Comparison of ENCODE assay signal across 8 cellular contexts in the genomic region with DNA sequence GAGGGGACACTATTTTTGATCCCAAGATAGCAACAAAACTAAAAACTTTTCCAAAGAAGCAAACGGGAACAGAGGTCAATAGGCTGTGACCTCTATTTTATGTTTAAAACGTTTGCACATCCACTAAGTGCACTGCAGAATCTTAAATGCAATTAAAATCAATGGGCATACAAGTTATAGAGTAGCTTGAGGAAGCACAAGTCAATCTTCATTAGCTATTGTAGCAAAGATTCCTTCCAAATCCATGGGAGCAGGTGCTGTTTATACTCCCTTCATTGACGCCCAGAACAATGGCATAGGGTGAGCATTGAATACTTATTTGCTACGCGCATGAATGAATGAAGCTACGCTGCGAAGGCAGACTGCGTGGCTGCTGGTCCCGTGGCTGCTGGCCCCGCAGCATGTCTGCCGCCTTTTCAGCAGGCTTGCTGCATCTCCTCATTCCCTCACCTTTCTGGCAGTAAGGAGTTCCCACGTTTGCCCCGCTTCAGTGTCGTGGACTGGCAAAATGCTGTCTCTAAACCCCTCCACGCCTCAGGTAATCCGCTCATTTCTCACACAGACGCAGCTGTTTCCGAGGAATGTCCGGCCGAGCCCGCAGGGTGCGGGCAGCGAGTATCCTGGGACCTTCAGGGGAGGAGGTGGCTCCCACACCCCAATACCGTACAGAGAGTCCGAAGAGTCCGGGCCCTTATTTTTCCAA. TPM values are rescaled to one million over a fixed set of nuclear protein-coding genes. Genes with fewer than 3 reads are reported as not detected.
DNase-seq lines count a peak whose midpoint lies in the region; ATAC-seq and TF ChIP-seq lines count a peak whose summit lies in the region.

No MANE protein-coding gene starts in this region.

- DNase-seq in NCI-H187 (lab: John Stamatoyannopoulos, UW): peak; percentile 4 to 55
- no peak for DNase-seq in NCI-H187 treated with DMSO at 0.1 percent for 48 hours (lab: John Stamatoyannopoulos, UW)
- no peak for DNase-seq in kidney epithelial cell (ENCODE audit: low read depth)
- peak; percentile 82 for DNase-seq in superior temporal gyrus (ENCODE audit: extremely low spot score)
- DNase-seq in GF-D8 (lab: John Stamatoyannopoulos, UW): no peak

- peak overlapping the region; percentile 23 for H3K4me3 ChIP-seq in kidney epithelial cell (ENCODE audit: low read depth, low read length)

- TF ChIP-seq CTCF in kidney epithelial cell (IDR thresholded peaks at IDR 0.05; ENCODE audit: insufficient read depth, low read length, poor library complexity, severe bottlenecking): no peak

- ATAC-seq in GM18867 (IDR thresholded peaks at IDR 0.05; ENCODE audit: unreplicated experiment) (no peak), GM21390 (IDR thresholded peaks at IDR 0.05; ENCODE audit: unreplicated experiment) (no peak)

- peaks cover 18% of the 10 kb centered on the region for H3K27me3 ChIP-seq in kidney epithelial cell (ENCODE audit: control insufficient read depth, insufficient read depth, low read length)

- peak overlapping the region; percentile 93 for H3K27ac ChIP-seq in angular gyrus (ENCODE audit: low read depth, low read length)

- H3K36me3 ChIP-seq in kidney epithelial cell (ENCODE audit: control insufficient read depth, insufficient read depth, low read length): no peaks in the 10 kb centered on the region

RNA-seq across cellular contexts. Expression of a gene that starts 0.8 kb away (rescaled TPM):
- 0.17 TPM in 1 of 2 replicates, not detected in the other for total RNA-seq in kidney epithelial cell

Comparison
In these comparisons a context has a peak if more than half of its experiments do, and no peak if none do; other contexts are left out.
1. DNase-seq: peak in NCI-H187 (2 of 2) and superior temporal gyrus (single experiment); none in NCI-H187 treated with DMSO at 0.1 percent for 48 hours (single experiment), kidney epithelial cell (single experiment) and GF-D8 (single experiment).